Comparison of ENCODE assay signal across 12 cellular contexts in the genomic region with DNA sequence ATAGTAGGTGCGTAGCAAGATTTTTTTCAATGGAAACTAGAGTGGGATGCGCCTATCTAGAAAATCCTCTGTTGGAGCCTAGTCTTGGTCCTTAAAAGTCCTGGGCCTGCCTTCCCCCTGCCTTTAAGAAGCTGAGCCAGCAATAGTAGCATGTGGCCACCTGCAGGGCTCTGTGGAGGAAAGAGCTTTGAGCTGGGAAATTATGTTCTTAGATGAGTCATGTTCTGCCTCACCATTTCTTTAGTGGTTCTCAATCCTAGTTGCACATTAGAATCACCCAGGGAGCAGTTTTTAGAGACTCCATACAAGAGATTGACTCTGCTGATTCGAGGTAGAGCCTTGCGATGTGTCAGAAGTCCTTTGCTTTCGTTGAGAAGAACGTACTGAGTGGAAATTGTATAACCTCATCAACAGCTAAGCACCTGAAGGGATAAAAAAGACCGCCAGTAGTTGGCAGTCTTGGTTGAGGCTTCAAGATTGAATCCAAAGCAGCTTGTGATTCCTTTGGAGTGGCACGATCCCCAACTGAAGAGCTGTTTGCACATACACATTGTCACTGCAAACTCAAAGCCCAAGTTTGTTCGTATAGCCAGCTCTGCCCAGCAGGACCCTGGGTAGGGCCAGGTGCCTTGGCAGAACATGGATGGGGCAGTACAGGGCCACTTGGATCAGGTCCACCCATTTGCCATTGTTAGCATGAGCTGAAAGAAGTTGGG.
DNase-seq lines count a peak whose midpoint lies in the region; ATAC-seq and TF ChIP-seq lines count a peak whose summit lies in the region.
"Had no signal": no experiment of that assay in that cellular context is flagged by ENCODE, and none has a peak within 500 bp of the region (broad histone marks: within the 10 kb centered on the region; RNA-seq: fewer than 3 reads in every experiment).

No MANE protein-coding gene starts in this region.

- H3K79me2 ChIP-seq in ACC112 (ENCODE audit: control insufficient read depth, insufficient read depth, low read length, unreplicated experiment) (no peaks in the 10 kb centered on the region), Loucy (ENCODE audit: insufficient read depth, low read length) (no peaks in the 10 kb centered on the region)

- intact Hi-C loops in activated CD4-positive, alpha-beta memory T cell treated with anti-CD3 and anti-CD28 coated beads for 36 hours (cut with micrococcal nuclease): loop anchor here (10.0 kb wide), 1 partner anchor 331 kb away; no protein-coding TSS in a partner anchor

- H3K4me3 ChIP-seq in ACC112 (ENCODE audit: low read depth, low read length) (peak overlapping the region; percentile 17; the same call in 1 of the 2 replicates), Loucy (ENCODE audit: low read length, poor library complexity, severe bottlenecking) (no peak overlapping the region)

- peaks cover 4% of the 10 kb centered on the region for H3K27me3 Mint-ChIP-seq in activated CD4-positive, alpha-beta memory T cell treated with anti-CD3 and anti-CD28 coated beads for 36 hours
- peaks cover 3% of the 10 kb centered on the region for H3K27me3 Mint-ChIP-seq in activated CD4-positive, alpha-beta T cell treated with anti-CD3 and anti-CD28 coated beads, Interleukin-2, amount 10 ng/mL, durations not matched to agents 7 days and 5 days

- no peaks in the 10 kb centered on the region for H3F3A ChIP-seq in Loucy (ENCODE audit: low read depth)

- ATAC-seq in HG02884 (IDR thresholded peaks at IDR 0.05; ENCODE audit: unreplicated experiment): no peak

- no peaks in the 10 kb centered on the region for H3K4me1 Mint-ChIP-seq in activated CD4-positive, alpha-beta memory T cell treated with anti-CD3 and anti-CD28 coated beads for 36 hours (ENCODE audit: low read depth)
- no peaks in the 10 kb centered on the region for H3K4me1 Mint-ChIP-seq in activated CD4-positive, alpha-beta T cell treated with anti-CD3 and anti-CD28 coated beads, Interleukin-2, amount 10 ng/mL, durations not matched to agents 7 days and 5 days

- peak; percentile 24; the same call in 1 of the 2 replicates for TF ChIP-seq CTCF in Loucy (conservative IDR thresholded peaks at IDR 0.05; ENCODE audit: low read length)

- no peaks in the 10 kb centered on the region for H4K20me1 ChIP-seq in Loucy (ENCODE audit: insufficient read depth, low read length, poor library complexity, severe bottlenecking)

- H3K36me3 ChIP-seq in ACC112 (ENCODE audit: insufficient read depth, low read length): no peaks in the 10 kb centered on the region
- no peaks in the 10 kb centered on the region for H3K36me3 ChIP-seq in Loucy (ENCODE audit: insufficient read depth, low read length)

- H3K9me3 Mint-ChIP-seq in activated CD4-positive, alpha-beta memory T cell treated with anti-CD3 and anti-CD28 coated beads for 36 hours: no peaks in the 10 kb centered on the region
- H3K9me3 Mint-ChIP-seq in activated CD4-positive, alpha-beta T cell treated with anti-CD3 and anti-CD28 coated beads, Interleukin-2, amount 10 ng/mL, durations not matched to agents 7 days and 5 days: no peaks in the 10 kb centered on the region
- H3K9me3 Mint-ChIP-seq: CD4-positive, alpha-beta T cell had no signal

- H3K27ac ChIP-seq in ACC112 (ENCODE audit: low read depth, low read length): peak overlapping the region; percentile 88
- H3K27ac ChIP-seq: HL-60 had no signal

- H3K9me3 ChIP-seq in Loucy (ENCODE audit: insufficient read depth, low read depth, low read length): no peaks in the 10 kb centered on the region

- H2AFZ ChIP-seq in ACC112 (ENCODE audit: low read length, unreplicated experiment): no peak overlapping the region
- no peak overlapping the region for H2AFZ ChIP-seq in Loucy (ENCODE audit: low read length)

- peaks cover 64% of the 10 kb centered on the region for H3K4me1 ChIP-seq in ACC112 (ENCODE audit: control insufficient read depth, insufficient read depth, low read length, unreplicated experiment)
- H3K4me1 ChIP-seq in Loucy (ENCODE audit: insufficient read depth, low read length, poor library complexity, severe bottlenecking): no peaks in the 10 kb centered on the region

- POLR2A ChIA-PET in activated CD4-positive, alpha-beta memory T cell treated with anti-CD3 and anti-CD28 coated beads for 36 hours (lab: Charles Lee): no interaction called here
- POLR2A ChIA-PET in activated CD4-positive, alpha-beta T cell treated with anti-CD3 and anti-CD28 coated beads, Interleukin-2, amount 10 ng/mL, durations not matched to agents 7 days and 5 days (lab: Charles Lee): no interaction called here

- no peaks in the 10 kb centered on the region for H3K27me3 ChIP-seq in ACC112 (ENCODE audit: insufficient read depth, low read length)
- H3K27me3 ChIP-seq in Loucy (ENCODE audit: insufficient read depth, low read length, poor library complexity, severe bottlenecking): no peaks in the 10 kb centered on the region

- no peak overlapping the region for H3K4me3 Mint-ChIP-seq in activated CD4-positive, alpha-beta memory T cell treated with anti-CD3 and anti-CD28 coated beads for 36 hours
- no peak overlapping the region for H3K4me3 Mint-ChIP-seq in activated CD4-positive, alpha-beta T cell treated with anti-CD3 and anti-CD28 coated beads, Interleukin-2, amount 10 ng/mL, durations not matched to agents 7 days and 5 days
- H3K4me3 Mint-ChIP-seq: CD4-positive, alpha-beta T cell had no signal

- no peaks in the 10 kb centered on the region for H3K9me2 ChIP-seq in Loucy (replicated peaks; ENCODE audit: low read depth, low read length)

- no peak overlapping the region for H3K27ac Mint-ChIP-seq in activated CD4-positive, alpha-beta memory T cell treated with anti-CD3 and anti-CD28 coated beads for 36 hours
- no peak overlapping the region for H3K27ac Mint-ChIP-seq in activated CD4-positive, alpha-beta T cell treated with anti-CD3 and anti-CD28 coated beads, Interleukin-2, amount 10 ng/mL, durations not matched to agents 7 days and 5 days
- H3K27ac Mint-ChIP-seq: CD4-positive, alpha-beta T cell had no signal

- CTCF ChIA-PET in activated CD4-positive, alpha-beta memory T cell treated with anti-CD3 and anti-CD28 coated beads for 36 hours (lab: Charles Lee): interaction anchor here (0.5 kb wide), 1 partner anchor 29 kb away, joined by 3 read pairs; no protein-coding TSS in a partner anchor
- CTCF ChIA-PET in activated CD4-positive, alpha-beta T cell treated with anti-CD3 and anti-CD28 coated beads, Interleukin-2, amount 10 ng/mL, durations not matched to agents 7 days and 5 days (lab: Charles Lee): interaction anchor here (0.8 kb wide), 1 partner anchor 14 kb away, joined by 3 read pairs; no protein-coding TSS in a partner anchor

- no peak overlapping the region for H3K4me2 ChIP-seq in Loucy (ENCODE audit: low read depth, low read length, poor library complexity, severe bottlenecking)

- no peaks in the 10 kb centered on the region for H3K36me3 Mint-ChIP-seq in activated CD4-positive, alpha-beta memory T cell treated with anti-CD3 and anti-CD28 coated beads for 36 hours
- no peaks in the 10 kb centered on the region for H3K36me3 Mint-ChIP-seq in activated CD4-positive, alpha-beta T cell treated with anti-CD3 and anti-CD28 coated beads, Interleukin-2, amount 10 ng/mL, durations not matched to agents 7 days and 5 days (ENCODE audit: low read depth)

- peak; percentile 87 for DNase-seq in cerebellar cortex (ENCODE audit: low spot score)
- peak; percentile 61 for DNase-seq in medulla oblongata (ENCODE audit: extremely low spot score)
- no peak for DNase-seq in activated CD4-positive, alpha-beta memory T cell treated with anti-CD3 and anti-CD28 coated beads for 36 hours
- DNase-seq in NCI-H146 (lab: John Stamatoyannopoulos, UW): no peak
- no peak for DNase-seq in activated CD4-positive, alpha-beta T cell treated with anti-CD3 and anti-CD28 coated beads, Interleukin-2, amount 10 ng/mL, durations not matched to agents 7 days and 5 days
- DNase-seq: CD4-positive, alpha-beta T cell; NCI-H510A; T1000 had no signal

- no peak overlapping the region for H3K9ac ChIP-seq in Loucy (ENCODE audit: low read depth, low read length, poor library complexity, severe bottlenecking)

Comparison
In these comparisons a context has a peak if more than half of its experiments do, and no peak if none do; other contexts are left out.
1. DNase-seq: peak in cerebellar cortex (single experiment) and medulla oblongata (single experiment); none in activated CD4-positive, alpha-beta memory T cell treated with anti-CD3 and anti-CD28 coated beads for 36 hours (single experiment), NCI-H146 (single experiment) and activated CD4-positive, alpha-beta T cell treated with anti-CD3 and anti-CD28 coated beads, Interleukin-2, amount 10 ng/mL, durations not matched to agents 7 days and 5 days (single experiment).